23 cellular contexts compared by ENCODE assay signal in genomic region chr7:110633313-110633712, GRCh38.
"Had no signal": no experiment of that assay in that cellular context is flagged by ENCODE, and none has a peak within 500 bp of the region (broad histone marks: within the 10 kb centered on the region; RNA-seq: fewer than 3 reads in every experiment).

No MANE protein-coding gene starts in this region.

- H3K36me3 ChIP-seq: adrenal gland, SJSA1 had no signal

- H3K4me1 ChIP-seq: SJSA1 had no signal

- FAIRE-seq: RCC 7860 had no signal

- H3K27me3 ChIP-seq: adrenal gland, SJSA1 had no signal

- DNase-seq: activated CD4-positive, alpha-beta T cell treated with anti-CD3 and anti-CD28 coated beads for 48 hours; activated CD4-positive, alpha-beta T cell treated with anti-CD3 and anti-CD28 coated beads, Interleukin-2, amount 50 U/mL, for 4 hours; activated CD8-positive, alpha-beta memory T cell treated with anti-CD3 and anti-CD28 coated beads, Interleukin-2, amount 50 U/mL, for 48 hours; activated CD8-positive, alpha-beta T cell treated with anti-CD3 and anti-CD28 coated beads, Interleukin-2, amount 10 ng/mL, durations not matched to agents 7 days and 5 days; activated naive CD4-positive, alpha-beta T cell treated with anti-CD3 and anti-CD28 coated beads, Interleukin-2, amount 50 U/mL, for 16 hours; activated naive CD8-positive, alpha-beta T cell treated with anti-CD3 and anti-CD28 coated beads, Interleukin-2, amount 10 ng/mL, durations not matched to agents 7 days and 5 days; activated T-cell treated with anti-CD3 and anti-CD28 coated beads, Interleukin-2, amount 50 U/mL, for 1 hour; adrenal gland; anterior cingulate cortex; caudate nucleus; NCI-H1092; NCI-H1417 treated with DMSO at 0.1 percent for 48 hours; NCI-H1694 treated with DMSO at 0.1 percent for 48 hours; NCI-H2029 treated with DMSO at 0.1 percent for 48 hours; NCI-H510A treated with DMSO at 0.1 percent for 48 hours; NCI-H69; PC-3; SHP77; SW 1271 had no signal

- H3K27ac ChIP-seq: adrenal gland, SJSA1 had no signal

- H3K9me3 ChIP-seq: SJSA1 had no signal

- ATAC-seq: activated CD4-positive, CD25-positive, alpha-beta regulatory T cell treated with anti-CD3 and anti-CD28 coated beads, Interleukin-2, amount 50 U/mL, for 24 hours; activated CD8-positive, alpha-beta T cell treated with anti-CD3 and anti-CD28 coated beads, Interleukin-2, amount 10 ng/mL, durations not matched to agents 7 days and 5 days; PC-3; SK-N-SH treated with all-trans-retinoic acid at 6 μM for 48 hours had no signal

- H3K4me3 ChIP-seq: adrenal gland, SJSA1 had no signal
